In genomic region chr17:31052187-31052889, GRCh38 we compare ENCODE assay signal across 8 cellular contexts. TPM values are rescaled to one million over a fixed set of nuclear protein-coding genes. Genes with fewer than 3 reads are reported as not detected.
DNase-seq lines count a peak whose midpoint lies in the region; ATAC-seq and TF ChIP-seq lines count a peak whose summit lies in the region.

No MANE protein-coding gene starts in this region.

- WGBS in gastroesophageal sphincter (ENCODE audit: low coverage in 1 of 2), 2 donors, result 52 to 64% methylated on average over 6 of the region's 9 CpGs

- peak overlapping the region; percentile 98 for H3K27ac Mint-ChIP-seq in HFFc6

- no peaks in the 10 kb centered on the region for H3K27me3 ChIP-seq in gastroesophageal sphincter
- H3K27me3 ChIP-seq in Karpas-422 (ENCODE audit: low read length), result no peaks in the 10 kb centered on the region

- no peak for TF ChIP-seq POLR2A in gastroesophageal sphincter (IDR thresholded peaks at IDR 0.05)

- peaks cover 37% of the 10 kb centered on the region for H3K36me3 Mint-ChIP-seq in HFFc6 (ENCODE audit: low read depth)

- H3K9me3 ChIP-seq in gastroesophageal sphincter (no peaks in the 10 kb centered on the region), Karpas-422 (ENCODE audit: low read length) (no peaks in the 10 kb centered on the region)

- H3K4me3 ChIP-seq in gastroesophageal sphincter (no peak overlapping the region), Karpas-422 (ENCODE audit: low read length) (no peak overlapping the region)

- no peaks in the 10 kb centered on the region for H4K20me1 ChIP-seq in Karpas-422 (ENCODE audit: insufficient read depth, low read depth, low read length)

- peaks cover 32% of the 10 kb centered on the region for H3K4me1 Mint-ChIP-seq in HFFc6 (ENCODE audit: low read depth)

- peak overlapping the region; percentile 85 for H3K4me3 Mint-ChIP-seq in HFFc6

- no peak overlapping the region for H3K4me2 ChIP-seq in Karpas-422 (ENCODE audit: low read depth, low read length, poor library complexity, severe bottlenecking)

- H3K79me2 ChIP-seq in Karpas-422 (ENCODE audit: low read length), result no peaks in the 10 kb centered on the region

- no peak overlapping the region for H2AFZ ChIP-seq in Karpas-422 (ENCODE audit: low read length)

- H3K27me3 Mint-ChIP-seq in HFFc6 (ENCODE audit: insufficient read depth), result peaks cover 26% of the 10 kb centered on the region

- H3K9me2 ChIP-seq in Karpas-422 (replicated peaks; ENCODE audit: insufficient read depth, low read length), result no peaks in the 10 kb centered on the region

- H3K4me1 ChIP-seq in gastroesophageal sphincter (peaks cover 0 to 6% (median 3%) of the 10 kb centered on the region in 3 donors), Karpas-422 (ENCODE audit: low read length) (no peaks in the 10 kb centered on the region)

- H3K36me3 ChIP-seq in gastroesophageal sphincter, result peaks cover 0 to 18% of the 10 kb centered on the region in 2 donors
- H3K36me3 ChIP-seq in Karpas-422 (ENCODE audit: insufficient read depth, low read length), result no peaks in the 10 kb centered on the region

- H3K27ac ChIP-seq in gastroesophageal sphincter (peak overlapping the region in 1 of 4 donors; percentile 27), Karpas-422 (ENCODE audit: low read length) (no peak overlapping the region)

- no peak overlapping the region for H3K9ac ChIP-seq in Karpas-422 (ENCODE audit: low read length)

- TF ChIP-seq EP300 in gastroesophageal sphincter (IDR thresholded peaks at IDR 0.05), result no peak

- TF ChIP-seq CTCF in HFFc6 (IDR thresholded peaks at IDR 0.05), result no peak; the same call in 1 of the 2 replicates
- TF ChIP-seq CTCF in gastroesophageal sphincter (IDR thresholded peaks at IDR 0.05), result no peak

- H3K9me3 Mint-ChIP-seq in HFFc6, result peaks cover 13% of the 10 kb centered on the region

- peak; percentile 98 for DNase-seq in HFFc6
- DNase-seq in SW480 (ENCODE audit: low spot score), result peak; percentile 94
- peak; percentile 79 for DNase-seq in smooth muscle cell of the brain vasculature (ENCODE audit: low read depth, low spot score)
- DNase-seq in Karpas-422, result no peak
- DNase-seq in activated CD4-positive, alpha-beta T cell treated with anti-CD3 and anti-CD28 coated beads, Interleukin-2, amount 50 U/mL, for 48 hours, result no peak

- ATAC-seq in gastroesophageal sphincter (peak; percentile 94), HG02884 (IDR thresholded peaks at IDR 0.05; ENCODE audit: unreplicated experiment) (no peak), HG03108 (IDR thresholded peaks at IDR 0.05; ENCODE audit: unreplicated experiment) (no peak)

RNA-seq across cellular contexts. Expression of gene NF1, which starts 42.4 kb away (rescaled TPM):
- 10 to 100 TPM; 45.0 to 62.6 (median 54.0) TPM for total RNA-seq in HFFc6 (2021; fragmentation: NEBNext Ultra II Directional; extraction: Animal tissue kit (Norgen Biotek cat#: 25700))
- total RNA-seq in gastroesophageal sphincter, result 10 to 100 TPM; 41.7 to 69.9 (median 54.4) TPM
- 56.6 and 164 TPM in 2 replicates for total RNA-seq in Karpas-422 (2014; rRNA removed; shearing (Covaris generic); ENCODE audit: low replicate concordance)

Comparison
In these comparisons a context has a peak if more than half of its experiments do, and no peak if none do; other contexts are left out.
1. DNase-seq: peak in HFFc6 (single experiment), SW480 (single experiment) and smooth muscle cell of the brain vasculature (single experiment); none in Karpas-422 (single experiment) and activated CD4-positive, alpha-beta T cell treated with anti-CD3 and anti-CD28 coated beads, Interleukin-2, amount 50 U/mL, for 48 hours (0 of 2).